ENCODE assay signal across 8 cellular contexts in genomic region chr11:22528612-22529429, GRCh38.
DNase-seq lines count a peak whose midpoint lies in the region; TF ChIP-seq lines count a peak whose summit lies in the region.
"Not testable (repeated sequence)": the region's sequence is repeated elsewhere in the genome, so short reads cannot be mapped to it uniquely, and the experiment has no call there.

No MANE protein-coding gene starts in this region.

- not testable (repeated sequence) for H3K27ac Mint-ChIP-seq in mesothelial cell of epicardium

- not testable (repeated sequence) for H4K20me1 ChIP-seq in hepatocyte (ENCODE audit: insufficient read depth, poor library complexity, severe bottlenecking)

- TF ChIP-seq CTCF in hepatocyte (IDR thresholded peaks at IDR 0.05; ENCODE audit: poor library complexity), result peak; percentile 14
- TF ChIP-seq CTCF in mesothelial cell of epicardium (IDR thresholded peaks at IDR 0.05; ENCODE audit: unreplicated experiment); parathyroid adenoma (IDR thresholded peaks at IDR 0.05): not testable (repeated sequence)

- 6 to 9% methylated on average over 26 to 28 of the region's 28 CpGs for WGBS in ectodermal cell, 2 experiments
- WGBS in hepatocyte (ENCODE audit: low lambda C conversion rate, missing lambda C conversion rate), result 8% methylated on average over 28 of the region's 28 CpGs

- H3K27me3 ChIP-seq in HUES6 (ENCODE audit: control insufficient read depth, insufficient read depth, low read length); ectodermal cell (ENCODE audit: control insufficient read depth, insufficient read depth, low read length, poor library complexity, severe bottlenecking); hepatocyte; parathyroid adenoma (ENCODE audit: control insufficient read depth, insufficient read depth, low read length): not testable (repeated sequence)

- DNase-seq in ELF-1 (ENCODE audit: low read depth, low spot score), result peak; percentile 78
- peak; percentile 29 for DNase-seq in NCI-H748 (lab: John Stamatoyannopoulos, UW; ENCODE audit: unreplicated experiment)
- not testable (repeated sequence) for DNase-seq in hepatocyte (ENCODE audit: low spot score); mesothelial cell of epicardium (ENCODE audit: low spot score in 2 of 2, unreplicated experiment in 2 of 2)

- H3K4me1 Mint-ChIP-seq in mesothelial cell of epicardium, result not testable (repeated sequence)

- H3K27ac ChIP-seq in HUES6 (ENCODE audit: low read depth, low read length) (0 out of 2 replicates have a peak overlapping the region, but pooled peaks have one; percentile 47), parathyroid adenoma (peak overlapping the region; percentile 51)
- H3K27ac ChIP-seq in ectodermal cell (ENCODE audit: insufficient read depth, low read depth, low read length, poor library complexity, severe bottlenecking); hepatocyte: not testable (repeated sequence)

- not testable (repeated sequence) for H3K36me3 ChIP-seq in HUES6 (ENCODE audit: control insufficient read depth, insufficient read depth, low read length); ectodermal cell (ENCODE audit: control insufficient read depth, insufficient read depth, low read length); hepatocyte (replicated peaks; ENCODE audit: insufficient read depth, low read depth); parathyroid adenoma (ENCODE audit: control insufficient read depth, insufficient read depth, low read length)

- H3K36me3 Mint-ChIP-seq in mesothelial cell of epicardium, result not testable (repeated sequence)

- H3K9me3 Mint-ChIP-seq in mesothelial cell of epicardium, result not testable (repeated sequence)

- not testable (repeated sequence) for H3K27me3 Mint-ChIP-seq in mesothelial cell of epicardium (ENCODE audit: low read depth)

- not testable (repeated sequence) for H3K4me1 ChIP-seq in HUES6 (ENCODE audit: control insufficient read depth, insufficient read depth, low read length); ectodermal cell (ENCODE audit: control insufficient read depth, insufficient read depth, low read length); hepatocyte (ENCODE audit: insufficient read depth); parathyroid adenoma

- H3K9me2 ChIP-seq in hepatocyte (replicated peaks; ENCODE audit: insufficient read depth), result not testable (repeated sequence)

- H3K4me2 ChIP-seq in hepatocyte, result peak overlapping the region; percentile 68
- not testable (repeated sequence) for H3K4me2 ChIP-seq in parathyroid adenoma (ENCODE audit: low read length)

- H3K79me2 ChIP-seq in hepatocyte, parathyroid adenoma: not testable (repeated sequence)

- peak overlapping the region; percentile 75 for H3K9ac ChIP-seq in HUES6 (ENCODE audit: low read length)
- H3K9ac ChIP-seq in parathyroid adenoma, result not testable (repeated sequence)

- H3K4me3 Mint-ChIP-seq in mesothelial cell of epicardium, result peak overlapping the region; percentile 74

- H3K4me3 ChIP-seq in HUES6 (ENCODE audit: low read depth, low read length) (peak overlapping the region; percentile 78), ectodermal cell (ENCODE audit: insufficient read depth, low read depth, low read length) (peak overlapping the region; percentile 38), hepatocyte (peak overlapping the region; percentile 3), iPS-18c (ENCODE audit: insufficient read depth, low read depth, low read length) (peak overlapping the region; percentile 60)
- H3K4me3 ChIP-seq in parathyroid adenoma (ENCODE audit: low read depth, low read length), result not testable (repeated sequence)

- H3K9me3 ChIP-seq in HUES6 (ENCODE audit: control insufficient read depth, insufficient read depth, low read depth, low read length); ectodermal cell (ENCODE audit: control insufficient read depth, low read length); hepatocyte (ENCODE audit: low read depth); iPS-18c (ENCODE audit: control insufficient read depth, insufficient read depth, low read length); parathyroid adenoma (ENCODE audit: control insufficient read depth, low read length): not testable (repeated sequence)

- H2AFZ ChIP-seq in hepatocyte (peak overlapping the region; percentile 49), parathyroid adenoma (peak overlapping the region; percentile 64)
